12 cellular contexts compared by ENCODE assay signal in genomic region chr11:35066029-35066428, GRCh38.
DNase-seq lines count a peak whose midpoint lies in the region; ATAC-seq, FAIRE-seq and TF ChIP-seq lines count a peak whose summit lies in the region.
"Had no signal": no experiment of that assay in that cellular context is flagged by ENCODE, and none has a peak within 500 bp of the region (broad histone marks: within the 10 kb centered on the region; RNA-seq: fewer than 3 reads in every experiment).

No MANE protein-coding gene starts in this region.

- H3K4me3 ChIP-seq in BLaER1 treated with 17β-estradiol and CSF1 and Interleukin-3, amounts not matched to agents 10 nM and 100 nM = no peak overlapping the region
- H3K4me3 ChIP-seq in mesenchymal stem cell (ENCODE audit: insufficient read depth in 1 of 2, low read depth in 1 of 2, low read length in 2 of 2) = no peak overlapping the region
- no peak overlapping the region for H3K4me3 ChIP-seq in thyroid gland (replicated peaks in 1 of 3)
- no peak overlapping the region for H3K4me3 ChIP-seq in right atrium auricular region
- H3K4me3 ChIP-seq: heart left ventricle, tibial artery had no signal

- peaks cover 8 to 14% (median 9%) of the 10 kb centered on the region in 3 donors for H3K9me3 Mint-ChIP-seq in T-cell

- peak overlapping the region in 9 of 11 experiments; percentile 49 to 85 (median 64); a peak in 17 of 22 replicates for H3K4me2 ChIP-seq in BLaER1 treated with 17β-estradiol and CSF1 and Interleukin-3, amounts not matched to agents 10 nM and 100 nM
- no peak overlapping the region for H3K4me2 ChIP-seq in mesenchymal stem cell (ENCODE audit: low read length, poor library complexity, severe bottlenecking)

- no peak overlapping the region for H4K8ac ChIP-seq in mesenchymal stem cell (ENCODE audit: low read length)

- H2AFZ ChIP-seq in mesenchymal stem cell (ENCODE audit: low read depth, low read length) = no peak overlapping the region

- DNase-seq in GM12891 (ENCODE audit: insufficient read length, low spot score) (no peak), T-cell (no peak), mesenchymal stem cell (no peak), thyroid gland (no peak), right atrium auricular region (ENCODE audit: low spot score) (no peak), frontal cortex (ENCODE audit: low spot score in 2 of 2) (no peak)
- no peak for DNase-seq in stimulated activated CD4-positive, alpha-beta T cell treated with anti-CD3 and anti-CD28 coated beads, Interleukin-4, amount 100 ng/mL, for 24 hours
- DNase-seq: heart left ventricle; posterior cingulate gyrus; stimulated activated CD4-positive, alpha-beta T cell treated with anti-CD3 and anti-CD28 coated beads, Interleukin-15, amount 100 ng/mL, for 24 hours; tibial artery had no signal

- FAIRE-seq in GM12891 (lab: Jason Lieb, UNC) = no peak
- no peak for FAIRE-seq in frontal cortex (lab: Jason Lieb, UNC)

- no peaks in the 10 kb centered on the region for H3K27me3 ChIP-seq in BLaER1 treated with 17β-estradiol and CSF1 and Interleukin-3, amounts not matched to agents 10 nM and 100 nM
- H3K27me3 ChIP-seq in mesenchymal stem cell (ENCODE audit: control insufficient read depth in 1 of 2, insufficient read depth in 1 of 2, low read length in 2 of 2) (no peaks in the 10 kb centered on the region), thyroid gland (no peaks in the 10 kb centered on the region), right atrium auricular region (no peaks in the 10 kb centered on the region)
- H3K27me3 ChIP-seq: heart left ventricle, tibial artery had no signal

- ATAC-seq in T-cell (replicated peaks in 1 of 4) = no peak

- H3K18ac ChIP-seq in mesenchymal stem cell (ENCODE audit: low read depth in 1 of 2, low read length in 2 of 2) = peak overlapping the region; percentile 72 to 81

- no peak overlapping the region for H3K9ac ChIP-seq in BLaER1 treated with 17β-estradiol and CSF1 and Interleukin-3, amounts not matched to agents 10 nM and 100 nM
- peak overlapping the region; percentile 86 for H3K9ac ChIP-seq in mesenchymal stem cell (ENCODE audit: low read length)

- no peak overlapping the region for H2BK15ac ChIP-seq in mesenchymal stem cell (ENCODE audit: low read depth, poor library complexity, severe bottlenecking)

- H2BK5ac ChIP-seq in mesenchymal stem cell (ENCODE audit: low read depth, low read length, poor library complexity, severe bottlenecking) = no peak overlapping the region

- peak overlapping the region; percentile 75 to 77 for H3K27ac Mint-ChIP-seq in T-cell

- peak overlapping the region; percentile 7 to 76 (median 56); a peak in 18 of 22 replicates for H3K27ac ChIP-seq in BLaER1 treated with 17β-estradiol and CSF1 and Interleukin-3, amounts not matched to agents 10 nM and 100 nM
- H3K27ac ChIP-seq in mesenchymal stem cell (ENCODE audit: low read length, poor library complexity, severe bottlenecking) (no peak overlapping the region), thyroid gland (no peak overlapping the region), right atrium auricular region (no peak overlapping the region)

- H3K23ac ChIP-seq in mesenchymal stem cell (ENCODE audit: low read length in 2 of 2) = no peak overlapping the region

- intact Hi-C loops in thyroid gland (cut with DNase I) = no loop called here

- peak overlapping the region; percentile 22 for H2AK5ac ChIP-seq in mesenchymal stem cell (ENCODE audit: low read length, severe bottlenecking)

- WGBS in mesenchymal stem cell = 86% methylated on average over 1 of the region's 1 CpG
- WGBS in thyroid gland, 2 donors = 78 to 88% methylated on average over 1 of the region's 1 CpG

- peaks cover 12 to 66% (median 42%) of the 10 kb centered on the region in 10 experiments for H3K4me1 ChIP-seq in BLaER1 treated with 17β-estradiol and CSF1 and Interleukin-3, amounts not matched to agents 10 nM and 100 nM
- H3K4me1 ChIP-seq in mesenchymal stem cell (ENCODE audit: control insufficient read depth, insufficient read depth, low read depth, low read length) = peaks cover 12% of the 10 kb centered on the region
- no peaks in the 10 kb centered on the region for H3K4me1 ChIP-seq in thyroid gland
- peaks cover 0 to 9% of the 10 kb centered on the region in 2 donors for H3K4me1 ChIP-seq in right atrium auricular region

- peak overlapping the region; percentile 42 to 49 for H2BK12ac ChIP-seq in mesenchymal stem cell (ENCODE audit: low read length in 2 of 2)

- H3K14ac ChIP-seq in mesenchymal stem cell (ENCODE audit: low read length in 2 of 2) = peak overlapping the region in 1 of 2 experiments; percentile 50

- POLR2A ChIA-PET in T-cell (lab: Charles Lee) = no interaction called here

- TF ChIP-seq CTCF in thyroid gland (IDR thresholded peaks at IDR 0.05) (no peak), right atrium auricular region (IDR thresholded peaks at IDR 0.05) (no peak)

- H3K36me3 ChIP-seq in BLaER1 treated with 17β-estradiol and CSF1 and Interleukin-3, amounts not matched to agents 10 nM and 100 nM = peaks cover 0 to 36% (median 13%) of the 10 kb centered on the region in 11 experiments; a peak in 12 of 22 replicates
- H3K36me3 ChIP-seq in mesenchymal stem cell (ENCODE audit: control insufficient read depth in 1 of 2, insufficient read depth in 2 of 2, low read depth in 1 of 2, low read length in 2 of 2) (no peaks in the 10 kb centered on the region), thyroid gland (no peaks in the 10 kb centered on the region), right atrium auricular region (no peaks in the 10 kb centered on the region)
- H3K36me3 ChIP-seq: heart left ventricle, tibial artery had no signal

- CTCF ChIA-PET in T-cell (lab: Charles Lee) = interaction anchor here in 1 of 2 donors (0.6 to 1.3 kb wide), 2 partner anchors 19 to 58 kb away, joined by 3 to 4 read pairs; no protein-coding TSS in a partner anchor

- no peaks in the 10 kb centered on the region for H3K79me1 ChIP-seq in mesenchymal stem cell (replicated peaks; ENCODE audit: low read length, poor library complexity, severe bottlenecking)

- TF ChIP-seq POLR2A in GM12891 (IDR thresholded peaks at IDR 0.05; ENCODE audit: low read depth, low read length) (no peak), thyroid gland (IDR thresholded peaks at IDR 0.05) (no peak)

- no peaks in the 10 kb centered on the region for H4K20me1 ChIP-seq in BLaER1 treated with 17β-estradiol and CSF1 and Interleukin-3, amounts not matched to agents 10 nM and 100 nM

- no peak overlapping the region for H2BK120ac ChIP-seq in mesenchymal stem cell (ENCODE audit: low read depth, low read length)

- H3K27me3 Mint-ChIP-seq in T-cell = no peaks in the 10 kb centered on the region

- H3K36me3 Mint-ChIP-seq in T-cell = peaks cover 13% of the 10 kb centered on the region

- peaks cover 40 to 45% (median 43%) of the 10 kb centered on the region in 3 donors for H3K4me1 Mint-ChIP-seq in T-cell

- no peak overlapping the region for H4K91ac ChIP-seq in mesenchymal stem cell (ENCODE audit: low read length)

- peaks cover 20 to 86% (median 70%) of the 10 kb centered on the region in 11 experiments for H3K9me3 ChIP-seq in BLaER1 treated with 17β-estradiol and CSF1 and Interleukin-3, amounts not matched to agents 10 nM and 100 nM (replicated peaks in 1 of 11)
- peaks cover 19% of the 10 kb centered on the region for H3K9me3 ChIP-seq in mesenchymal stem cell (ENCODE audit: control insufficient read depth, low read length)
- no peaks in the 10 kb centered on the region for H3K9me3 ChIP-seq in thyroid gland
- peaks cover 0 to 13% of the 10 kb centered on the region in 2 donors for H3K9me3 ChIP-seq in right atrium auricular region
- H3K9me3 ChIP-seq: tibial artery had no signal

- H3K4ac ChIP-seq in mesenchymal stem cell (ENCODE audit: low read depth in 1 of 2, low read length in 2 of 2) = peak overlapping the region in 1 of 2 experiments; percentile 47

- peak overlapping the region in 2 of 3 donors; percentile 26 to 53 for H3K4me3 Mint-ChIP-seq in T-cell

TF ChIP-seq in GM12891, 5 proteins besides CTCF, POLR2A, EP300 and RAD21:
- TF ChIP-seq POU2F2 (IDR thresholded peaks at IDR 0.05; ENCODE audit: low read depth, low read length) (no peak), SPI1 (IDR thresholded peaks at IDR 0.05; ENCODE audit: low read depth, low read length) (peak; percentile 68)

Comparison
In these comparisons a context has a peak if more than half of its experiments do, and no peak if none do; other contexts are left out.
1. H3K27ac ChIP-seq: peak in BLaER1 treated with 17β-estradiol and CSF1 and Interleukin-3, amounts not matched to agents 10 nM and 100 nM (11 of 11); none in mesenchymal stem cell (single experiment), thyroid gland (0 of 3) and right atrium auricular region (0 of 2).